ENCODE assay signal across 14 cellular contexts in the genomic region with DNA sequence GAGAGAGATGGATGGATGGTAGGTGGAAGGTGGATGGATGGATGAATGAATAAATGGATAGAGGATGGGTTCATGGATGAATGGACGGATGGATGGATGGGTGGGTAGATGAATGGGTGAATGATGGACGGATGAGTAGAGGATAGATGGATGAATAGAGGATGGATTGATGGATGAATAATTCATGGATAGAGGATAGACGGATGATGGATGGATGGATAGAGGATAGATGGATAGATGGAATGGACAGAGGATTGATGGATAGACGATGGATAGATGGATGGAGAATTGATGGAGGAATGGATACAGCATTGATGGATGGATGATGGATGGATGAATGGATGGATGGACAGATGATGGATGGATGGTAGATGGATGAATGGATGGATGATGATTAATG.
DNase-seq lines count a peak whose midpoint lies in the region; ATAC-seq, FAIRE-seq and TF ChIP-seq lines count a peak whose summit lies in the region.
"Had no signal": no experiment of that assay in that cellular context is flagged by ENCODE, and none has a peak within 500 bp of the region (broad histone marks: within the 10 kb centered on the region; RNA-seq: fewer than 3 reads in every experiment).

No MANE protein-coding gene starts in this region.

- no peak overlapping the region for H3K23ac ChIP-seq in H1 (ENCODE audit: insufficient read length)

- no peak for TF ChIP-seq RAD21 in H1 (IDR thresholded peaks at IDR 0.05 in 1 of 2, conservative IDR thresholded peaks at IDR 0.05 in 1 of 2; ENCODE audit: low read depth in 2 of 2, low read length in 2 of 2)

- no peak for DNase-seq in T-helper 17 cell
- DNase-seq in H1 (ENCODE audit: low read depth in 1 of 2, low spot score in 2 of 2) = no peak
- no peak for DNase-seq in NCI-H510A treated with DMSO at 0.1 percent for 48 hours (lab: John Stamatoyannopoulos, UW)
- DNase-seq in stimulated activated CD4-positive, alpha-beta T cell treated with anti-CD3 and anti-CD28 coated beads, Interleukin-1b, Interleukin-23, amount 100 ng/mL, for 48 hours = no peak
- DNase-seq: BE2C had no signal

- H3K9ac ChIP-seq in H1 (replicated peaks in 1 of 4; ENCODE audit: extremely low read depth in 1 of 4, low read depth in 3 of 4, low read length in 3 of 4) (no peak overlapping the region), muscle layer of colon (ENCODE audit: low read length) (no peak overlapping the region), stomach smooth muscle (ENCODE audit: low read length in 2 of 2) (no peak overlapping the region)

- H4K8ac ChIP-seq in H1 (ENCODE audit: extremely low read depth, insufficient read depth, low read length) = no peak overlapping the region

- CTCF ChIA-PET in H1 (lab: Charles Lee; ENCODE audit: partially characterized antibody) = interaction anchor here (0.6 to 2.0 kb wide), 10 partner anchors 9 to 429 kb away, joined by 3 to 11 read pairs (median 5); no protein-coding TSS in a partner anchor

- H3K4ac ChIP-seq in H1 (replicated peaks; ENCODE audit: insufficient read length, low read depth, low read length) = no peak overlapping the region

- POLR2A ChIA-PET in H1 (lab: Charles Lee; ENCODE audit: partially characterized antibody) = no interaction called here

- TF ChIP-seq POLR2A in H1 (IDR thresholded peaks at IDR 0.05; ENCODE audit: control extremely low read depth in 1 of 2, low read depth in 2 of 2, low read length in 2 of 2) = no peak

- no peak overlapping the region for H2BK5ac ChIP-seq in H1 (ENCODE audit: low read depth, low read length)

- H3K36me3 Mint-ChIP-seq in T-helper 17 cell (ENCODE audit: low read depth) = peaks cover 7% of the 10 kb centered on the region
- H3K36me3 Mint-ChIP-seq: CD4-positive, CD25-positive, alpha-beta regulatory T cell had no signal

- H3K36me3 ChIP-seq in H1 (ENCODE audit: control insufficient read depth in 2 of 4, insufficient read depth in 4 of 4, low read length in 3 of 4) = no peaks in the 10 kb centered on the region
- H3K36me3 ChIP-seq in muscle layer of colon (ENCODE audit: insufficient read depth, low read length) = peaks cover 82% of the 10 kb centered on the region
- H3K36me3 ChIP-seq in stomach smooth muscle (ENCODE audit: control insufficient read depth in 2 of 2, insufficient read depth in 2 of 2, low read length in 2 of 2) = peaks cover 57 to 62% of the 10 kb centered on the region in 2 donors
- H3K36me3 ChIP-seq: BE2C, HAP-1 had no signal

- no peak overlapping the region for H2AFZ ChIP-seq in H1 (ENCODE audit: low read length)

- no peak for FAIRE-seq in H1 (lab: Jason Lieb, UNC)
- FAIRE-seq: A204.1, D721Med, G401.6 had no signal

- H3K27me3 ChIP-seq in H1 (replicated peaks in 1 of 4; ENCODE audit: control insufficient read depth in 3 of 4, extremely low read depth in 1 of 4, insufficient read depth in 3 of 4, low read length in 3 of 4) = no peaks in the 10 kb centered on the region
- no peaks in the 10 kb centered on the region for H3K27me3 ChIP-seq in muscle layer of colon (ENCODE audit: control insufficient read depth in 1 of 2, insufficient read depth in 2 of 2, low read length in 2 of 2)
- H3K27me3 ChIP-seq in stomach smooth muscle (ENCODE audit: control insufficient read depth in 1 of 2, insufficient read depth in 2 of 2, low read length in 2 of 2) = no peaks in the 10 kb centered on the region
- H3K27me3 ChIP-seq: BE2C had no signal

- H2AK5ac ChIP-seq in H1 (ENCODE audit: low read depth, low read length) = no peak overlapping the region

- H3K27ac Mint-ChIP-seq in T-helper 17 cell = peak overlapping the region; percentile 19

- no peak overlapping the region for H3K14ac ChIP-seq in H1 (ENCODE audit: insufficient read length)

- no peaks in the 10 kb centered on the region for H3K79me2 ChIP-seq in H1 (ENCODE audit: control insufficient read depth in 1 of 2, insufficient read depth in 2 of 2, low read length in 2 of 2)

- TF ChIP-seq EP300 in H1 (IDR thresholded peaks at IDR 0.05; ENCODE audit: borderline replicate concordance in 1 of 2, low read depth in 2 of 2, low read length in 2 of 2) = no peak

- H3K4me3 ChIP-seq in H1 (ENCODE audit: extremely low read depth in 1 of 4, insufficient read depth in 2 of 4, low read depth in 3 of 4, low read length in 4 of 4) (no peak overlapping the region), muscle layer of colon (ENCODE audit: low read depth in 1 of 2, low read length in 2 of 2) (no peak overlapping the region), stomach smooth muscle (ENCODE audit: low read length in 2 of 2) (no peak overlapping the region)
- H3K4me3 ChIP-seq: HAP-1 had no signal

- peaks cover 0 to 2% of the 10 kb centered on the region in 2 experiments for H4K20me1 ChIP-seq in H1 (replicated peaks in 1 of 2; ENCODE audit: control insufficient read depth in 1 of 2, insufficient read depth in 2 of 2, low read length in 2 of 2)

- H2BK12ac ChIP-seq in H1 (ENCODE audit: low read depth, low read length) = no peak overlapping the region

- H2BK15ac ChIP-seq in H1 (ENCODE audit: low read length) = no peak overlapping the region

- H3K9me3 ChIP-seq in T-helper 17 cell (ENCODE audit: control insufficient read depth, low read length, poor library complexity, severe bottlenecking) = no peaks in the 10 kb centered on the region
- no peaks in the 10 kb centered on the region for H3K9me3 ChIP-seq in H1 (ENCODE audit: insufficient read depth in 2 of 2, low read depth in 1 of 2, low read length in 1 of 2)
- H3K9me3 ChIP-seq in muscle layer of colon (ENCODE audit: low read length) = no peaks in the 10 kb centered on the region
- no peaks in the 10 kb centered on the region for H3K9me3 ChIP-seq in stomach smooth muscle (ENCODE audit: control insufficient read depth in 2 of 2, low read length in 2 of 2)
- H3K9me3 ChIP-seq: BE2C, Caco-2, HAP-1 had no signal

- H3K4me1 Mint-ChIP-seq in T-helper 17 cell = peaks cover 5% of the 10 kb centered on the region

- ATAC-seq in T-helper 17 cell (no peak), GM21423 (IDR thresholded peaks at IDR 0.05; ENCODE audit: unreplicated experiment) (no peak)

- H3K27ac ChIP-seq in H1 (ENCODE audit: low read depth, low read length) (no peak overlapping the region), muscle layer of colon (ENCODE audit: low read depth, low read length) (peak overlapping the region; percentile 64), stomach smooth muscle (ENCODE audit: low read length) (peak overlapping the region; percentile 31)

- H4K5ac ChIP-seq in H1 (ENCODE audit: insufficient read length, low read depth, low read length) = no peak overlapping the region

- no peak overlapping the region for H3K4me3 Mint-ChIP-seq in T-helper 17 cell
- H3K4me3 Mint-ChIP-seq: CD4-positive, CD25-positive, alpha-beta regulatory T cell had no signal

- no peak overlapping the region for H2BK120ac ChIP-seq in H1 (replicated peaks; ENCODE audit: low read depth, low read length)

- no peak overlapping the region for H4K91ac ChIP-seq in H1 (replicated peaks; ENCODE audit: insufficient read length, low read length)

- no peak overlapping the region for H3K18ac ChIP-seq in H1 (ENCODE audit: extremely low read depth, low read length)

- WGBS in H1 (ENCODE audit: extremely low coverage in 1 of 2, insufficient coverage in 1 of 2, insufficient read length in 1 of 2, insufficient replicate concordance in 2 of 2, low coverage in 1 of 2, low lambda C conversion rate in 2 of 2, missing lambda C conversion rate in 1 of 2), 2 experiments = 88 to 100% methylated on average over 4 of the region's 4 CpGs

- H3K27me3 Mint-ChIP-seq in T-helper 17 cell = peaks cover 42% of the 10 kb centered on the region

- no peak overlapping the region for H3K4me2 ChIP-seq in H1 (ENCODE audit: insufficient read depth in 1 of 2, low read depth in 2 of 2, low read length in 2 of 2)

- peak overlapping the region; percentile 97 for H3K56ac ChIP-seq in H1 (replicated peaks; ENCODE audit: insufficient read length, low read depth, low read length)

- H2BK20ac ChIP-seq in H1 (ENCODE audit: low read length) = no peak overlapping the region

- H3K4me1 ChIP-seq in H1 (replicated peaks in 1 of 4; ENCODE audit: control insufficient read depth in 3 of 4, insufficient read depth in 4 of 4, low read length in 3 of 4) (0 out of 7 replicates have a peak, but pooled peaks cover 0 to 1% (median 0%) of the 10 kb centered on the region in 4 experiments), muscle layer of colon (ENCODE audit: insufficient read depth, low read length) (peaks cover 39% of the 10 kb centered on the region), stomach smooth muscle (ENCODE audit: control insufficient read depth, insufficient read depth, low read length) (peaks cover 53% of the 10 kb centered on the region)
- H3K4me1 ChIP-seq: BE2C, Caco-2 had no signal

- no peaks in the 10 kb centered on the region for H3K79me1 ChIP-seq in H1 (ENCODE audit: low read depth, low read length)

- peaks cover 11% of the 10 kb centered on the region; the same call in 1 of the 2 replicates for H3K23me2 ChIP-seq in H1 (ENCODE audit: low read depth, low read length)

- no peak for TF ChIP-seq CTCF in H1 (IDR thresholded peaks at IDR 0.05; ENCODE audit: control extremely low read depth in 1 of 3, insufficient read depth in 1 of 3, low read depth in 1 of 3, low read length in 3 of 3)

TF ChIP-seq in H1, 55 proteins besides CTCF, POLR2A, EP300 and RAD21 (continues in another document):
- TF ChIP-seq JUN (IDR thresholded peaks at IDR 0.05; ENCODE audit: low read depth, low read length) (no peak), EGR1 (IDR thresholded peaks at IDR 0.05; ENCODE audit: borderline replicate concordance, low read depth, low read length) (no peak)
